In genomic region chr19:663682-664117, GRCh38 we compare ENCODE assay signal across 6 cellular contexts. TPM values are rescaled to one million over a fixed set of nuclear protein-coding genes. Genes with fewer than 3 reads are reported as not detected.
DNase-seq lines count a peak whose midpoint lies in the region; ATAC-seq lines count a peak whose summit lies in the region.

No MANE protein-coding gene starts in this region.

- peak overlapping the region; percentile 99 for H2AK5ac ChIP-seq in mesenchymal stem cell (ENCODE audit: low read length, severe bottlenecking)

- H3K9ac ChIP-seq in mesenchymal stem cell (ENCODE audit: low read length) = peak overlapping the region; percentile 86

- peak overlapping the region; percentile 78 for H2BK15ac ChIP-seq in mesenchymal stem cell (ENCODE audit: low read depth, poor library complexity, severe bottlenecking)

- peaks cover 0 to 3% of the 10 kb centered on the region in 2 donors for H3K27me3 Mint-ChIP-seq in CD4-positive, alpha-beta memory T cell
- no peaks in the 10 kb centered on the region for H3K27me3 Mint-ChIP-seq in activated T-helper 17 cell treated with anti-CD3 and anti-CD28 coated beads, Interleukin-2, amount 50 U/mL, for 72 hours

- intact Hi-C loops in CD4-positive, alpha-beta memory T cell (cut with micrococcal nuclease) = loop anchor here (1.0 to 2.0 kb wide), 5 partner anchors 17 to 230 kb away; partner anchors contain the start of genes BSG, MED16, PTBP1 and RNU6-9

- H3K18ac ChIP-seq in mesenchymal stem cell (ENCODE audit: low read depth in 1 of 2, low read length in 2 of 2) = peak overlapping the region; percentile 95 to 97

- H3K4me2 ChIP-seq in mesenchymal stem cell (ENCODE audit: low read length, poor library complexity, severe bottlenecking) = peak overlapping the region; percentile 59

- H2BK5ac ChIP-seq in mesenchymal stem cell (ENCODE audit: low read depth, low read length, poor library complexity, severe bottlenecking) = no peak overlapping the region

- peak overlapping the region in 1 of 2 donors; percentile 53 for H3K4me3 ChIP-seq in CD4-positive, alpha-beta memory T cell (ENCODE audit: low read length in 2 of 2)
- peak overlapping the region; percentile 48 to 78 for H3K4me3 ChIP-seq in mesenchymal stem cell (ENCODE audit: insufficient read depth in 1 of 2, low read depth in 1 of 2, low read length in 2 of 2)

- H3K4ac ChIP-seq in mesenchymal stem cell (ENCODE audit: low read depth in 1 of 2, low read length in 2 of 2) = peak overlapping the region; percentile 97

- H4K91ac ChIP-seq in mesenchymal stem cell (ENCODE audit: low read length) = peak overlapping the region; percentile 97

- peak overlapping the region; percentile 85 for H3K27ac ChIP-seq in CD4-positive, alpha-beta memory T cell (ENCODE audit: low read depth, low read length)
- peak overlapping the region; percentile 67 for H3K27ac ChIP-seq in mesenchymal stem cell (ENCODE audit: low read length, poor library complexity, severe bottlenecking)

- H3K27ac Mint-ChIP-seq in CD4-positive, alpha-beta memory T cell = peak overlapping the region; percentile 87 to 97 (median 90)
- H3K27ac Mint-ChIP-seq in activated T-helper 17 cell treated with anti-CD3 and anti-CD28 coated beads, Interleukin-2, amount 50 U/mL, for 72 hours = peak overlapping the region; percentile 71

- H2BK120ac ChIP-seq in mesenchymal stem cell (ENCODE audit: low read depth, low read length) = no peak overlapping the region

- no peak for ATAC-seq in activated T-helper 17 cell treated with anti-CD3 and anti-CD28 coated beads, Interleukin-2, amount 50 U/mL, for 72 hours (replicated peaks)
- no peak for ATAC-seq in GM21528 (IDR thresholded peaks at IDR 0.05; ENCODE audit: low FRiP score, unreplicated experiment)
- ATAC-seq in HG02885 (IDR thresholded peaks at IDR 0.05; ENCODE audit: poor library complexity, unreplicated experiment) = no peak

- no peaks in the 10 kb centered on the region for H3K9me3 ChIP-seq in CD4-positive, alpha-beta memory T cell (ENCODE audit: control insufficient read depth in 1 of 2, low read length in 2 of 2)
- no peaks in the 10 kb centered on the region for H3K9me3 ChIP-seq in mesenchymal stem cell (ENCODE audit: control insufficient read depth, low read length)

- peaks cover 40% of the 10 kb centered on the region for H3K4me1 ChIP-seq in CD4-positive, alpha-beta memory T cell (ENCODE audit: insufficient read depth, low read length)
- H3K4me1 ChIP-seq in mesenchymal stem cell (ENCODE audit: control insufficient read depth, insufficient read depth, low read depth, low read length) = peaks cover 34% of the 10 kb centered on the region

- H3K9me3 Mint-ChIP-seq in CD4-positive, alpha-beta memory T cell = peaks cover 0 to 4% (median 0%) of the 10 kb centered on the region in 8 donors
- no peaks in the 10 kb centered on the region for H3K9me3 Mint-ChIP-seq in activated T-helper 17 cell treated with anti-CD3 and anti-CD28 coated beads, Interleukin-2, amount 50 U/mL, for 72 hours

- peaks cover 3 to 27% of the 10 kb centered on the region in 2 donors for H3K36me3 Mint-ChIP-seq in CD4-positive, alpha-beta memory T cell
- peaks cover 34% of the 10 kb centered on the region for H3K36me3 Mint-ChIP-seq in activated T-helper 17 cell treated with anti-CD3 and anti-CD28 coated beads, Interleukin-2, amount 50 U/mL, for 72 hours (ENCODE audit: low read depth)

- H3K4me1 Mint-ChIP-seq in CD4-positive, alpha-beta memory T cell = peaks cover 7 to 50% (median 30%) of the 10 kb centered on the region in 4 donors
- H3K4me1 Mint-ChIP-seq in activated T-helper 17 cell treated with anti-CD3 and anti-CD28 coated beads, Interleukin-2, amount 50 U/mL, for 72 hours = peaks cover 6% of the 10 kb centered on the region

- H4K8ac ChIP-seq in mesenchymal stem cell (ENCODE audit: low read length) = peak overlapping the region; percentile 100

- peaks cover 3% of the 10 kb centered on the region for H3K36me3 ChIP-seq in CD4-positive, alpha-beta memory T cell (ENCODE audit: insufficient read depth, low read length)
- peaks cover 0 to 28% of the 10 kb centered on the region in 2 experiments for H3K36me3 ChIP-seq in mesenchymal stem cell (ENCODE audit: control insufficient read depth in 1 of 2, insufficient read depth in 2 of 2, low read depth in 1 of 2, low read length in 2 of 2)

- CTCF ChIA-PET in CD4-positive, alpha-beta memory T cell (lab: Charles Lee; ENCODE audit: partially characterized antibody) = interaction anchor here (1.0 to 1.9 kb wide), 4 partner anchors 16 to 79 kb away, joined by 3 to 8 read pairs (median 6); no protein-coding TSS in a partner anchor

- no peak for DNase-seq in CD4-positive, alpha-beta memory T cell
- no peak for DNase-seq in mesenchymal stem cell
- no peak for DNase-seq in stimulated activated naive CD4-positive, alpha-beta T cell (lab: John Stamatoyannopoulos, UW)

- WGBS in mesenchymal stem cell = 87% methylated on average over 18 of the region's 18 CpGs

- H2AFZ ChIP-seq in mesenchymal stem cell (ENCODE audit: low read depth, low read length) = peak overlapping the region; percentile 90

- no peak overlapping the region for H3K23ac ChIP-seq in mesenchymal stem cell (ENCODE audit: low read length in 2 of 2)

- H3K27me3 ChIP-seq in CD4-positive, alpha-beta memory T cell (ENCODE audit: insufficient read depth, low read length) = no peaks in the 10 kb centered on the region
- no peaks in the 10 kb centered on the region for H3K27me3 ChIP-seq in mesenchymal stem cell (ENCODE audit: control insufficient read depth in 1 of 2, insufficient read depth in 1 of 2, low read length in 2 of 2)

- H2BK12ac ChIP-seq in mesenchymal stem cell (ENCODE audit: low read length in 2 of 2) = peak overlapping the region; percentile 51 to 95

- H3K4me3 Mint-ChIP-seq in CD4-positive, alpha-beta memory T cell = peak overlapping the region; percentile 75 to 89 (median 80)
- peak overlapping the region; percentile 79 for H3K4me3 Mint-ChIP-seq in activated T-helper 17 cell treated with anti-CD3 and anti-CD28 coated beads, Interleukin-2, amount 50 U/mL, for 72 hours

- H3K14ac ChIP-seq in mesenchymal stem cell (ENCODE audit: low read length in 2 of 2) = peak overlapping the region in 1 of 2 experiments; percentile 68

- peaks cover 1% of the 10 kb centered on the region for H3K79me1 ChIP-seq in mesenchymal stem cell (replicated peaks; ENCODE audit: low read length, poor library complexity, severe bottlenecking)

- POLR2A ChIA-PET in CD4-positive, alpha-beta memory T cell (lab: Charles Lee; ENCODE audit: partially characterized antibody) = interaction anchor here (0.6 to 6.1 kb wide), 16 partner anchors 9 to 157 kb away, joined by 3 to 54 read pairs (median 4); partner anchors contain the start of genes BSG, FSTL3, POLRMT and TPGS1

RNA-seq across cellular contexts. Expression of gene RNF126, which starts 0.7 kb away (rescaled TPM):
- 100 to 1,000 TPM; 105 to 112 TPM for total RNA-seq in CD4-positive, alpha-beta memory T cell
- polyA plus RNA-seq in CD4-positive, alpha-beta memory T cell = 10 to 100 TPM; 82.3 to 95.6 TPM
- 100 to 1,000 TPM in 1 of 2 donors, 10 to 100 TPM in 1; 74.0 to 103 TPM for total RNA-seq in activated T-helper 17 cell treated with anti-CD3 and anti-CD28 coated beads, Interleukin-2, amount 50 U/mL, for 72 hours
- polyA plus RNA-seq in mesenchymal stem cell (2013, experiment 1 of 2) = 41.9 TPM
- 43.6 TPM for polyA plus RNA-seq in mesenchymal stem cell (2013, experiment 2 of 2)

RNA-seq across cellular contexts. Expression of gene FSTL3, which starts 12.5 kb away (rescaled TPM):
- total RNA-seq in CD4-positive, alpha-beta memory T cell = 1 to 10 TPM; 2.9 to 3.4 TPM
- 1 to 10 TPM; 2.0 to 2.1 TPM for polyA plus RNA-seq in CD4-positive, alpha-beta memory T cell
- 1 to 10 TPM; 7.0 to 9.1 TPM for total RNA-seq in activated T-helper 17 cell treated with anti-CD3 and anti-CD28 coated beads, Interleukin-2, amount 50 U/mL, for 72 hours
- polyA plus RNA-seq in mesenchymal stem cell (2013, experiment 1 of 2) = 33.8 TPM
- 36.5 TPM for polyA plus RNA-seq in mesenchymal stem cell (2013, experiment 2 of 2)

RNA-seq across cellular contexts. Expression of gene FGF22, which starts 24.0 kb away (rescaled TPM):
- 1 to 10 TPM; 1.8 to 1.9 TPM for total RNA-seq in CD4-positive, alpha-beta memory T cell
- polyA plus RNA-seq in CD4-positive, alpha-beta memory T cell = not detected
- 1 to 10 TPM in 1 of 2 donors, not detected in 1; 1.7 TPM for total RNA-seq in activated T-helper 17 cell treated with anti-CD3 and anti-CD28 coated beads, Interleukin-2, amount 50 U/mL, for 72 hours
- 0.04 TPM for polyA plus RNA-seq in mesenchymal stem cell (2013, experiment 1 of 2)
- polyA plus RNA-seq in mesenchymal stem cell (2013, experiment 2 of 2) = 0.07 TPM

RNA-seq across cellular contexts. Expression of gene POLRMT, which starts 30.4 kb away (rescaled TPM):
- total RNA-seq in CD4-positive, alpha-beta memory T cell = 100 to 1,000 TPM in 1 of 2 experiments, 10 to 100 TPM in 1; 98.9 to 103 TPM
- 10 to 100 TPM; 31.6 to 58.4 TPM for polyA plus RNA-seq in CD4-positive, alpha-beta memory T cell
- total RNA-seq in activated T-helper 17 cell treated with anti-CD3 and anti-CD28 coated beads, Interleukin-2, amount 50 U/mL, for 72 hours = 10 to 100 TPM; 46.1 to 59.8 TPM
- 24.9 TPM for polyA plus RNA-seq in mesenchymal stem cell (2013, experiment 1 of 2)
- 23.7 TPM for polyA plus RNA-seq in mesenchymal stem cell (2013, experiment 2 of 2)

RNA-seq across cellular contexts. Expression of gene PRSS57, which starts 31.6 kb away (rescaled TPM):
- total RNA-seq in CD4-positive, alpha-beta memory T cell = not detected
- polyA plus RNA-seq in CD4-positive, alpha-beta memory T cell = not detected
- not detected for total RNA-seq in activated T-helper 17 cell treated with anti-CD3 and anti-CD28 coated beads, Interleukin-2, amount 50 U/mL, for 72 hours
- polyA plus RNA-seq in mesenchymal stem cell (2013, experiment 1 of 2) = not detected
- 0.04 TPM for polyA plus RNA-seq in mesenchymal stem cell (2013, experiment 2 of 2)
